8 cellular contexts compared by ENCODE assay signal in genomic region chr9:96383165-96383939, GRCh38. TPM values are rescaled to one million over a fixed set of nuclear protein-coding genes. Genes with fewer than 3 reads are reported as not detected.
DNase-seq lines count a peak whose midpoint lies in the region; ATAC-seq, FAIRE-seq and TF ChIP-seq lines count a peak whose summit lies in the region.

Gene SLC35D2 (minus strand): TSS chr9:96383711. CDS start chr9:96383634, 77 bp downstream.

- peak within 1 kb of the TSS; percentile 90 to 99 for H3K4me3 ChIP-seq in aorta (ENCODE audit: low read length in 2 of 2)
- no peak within 1 kb of the TSS for H3K4me3 ChIP-seq in MM.1S (ENCODE audit: low read length)

- H3K36me3 ChIP-seq in aorta (ENCODE audit: control insufficient read depth in 1 of 2, insufficient read depth in 2 of 2, low read length in 1 of 2) (no peaks in the 10 kb centered on the region), MM.1S (replicated peaks; ENCODE audit: insufficient read depth, low read length) (peaks cover 18% of the 10 kb centered on the region; the same call in 1 of the 2 replicates)

- H3K27me3 ChIP-seq in aorta (ENCODE audit: control insufficient read depth in 1 of 2, insufficient read depth in 2 of 2, low read length in 1 of 2), result no peaks in the 10 kb centered on the region
- H3K27me3 ChIP-seq in MM.1S (replicated peaks; ENCODE audit: insufficient read depth, low read length), result no peaks in the 10 kb centered on the region

- H3K27ac ChIP-seq in aorta (ENCODE audit: low read depth in 1 of 2, low read length in 2 of 2), result peak within 1 kb of the TSS; percentile 47 to 72
- H3K27ac ChIP-seq in MM.1S (ENCODE audit: low read length), result no peak within 1 kb of the TSS

- H3K27ac Mint-ChIP-seq in activated naive CD4-positive, alpha-beta T cell treated with anti-CD3 and anti-CD28 coated beads, Interleukin-2, amount 50 U/mL, for 24 hours, result peak within 1 kb of the TSS; percentile 71
- peak within 1 kb of the TSS; percentile 61 to 80 for H3K27ac Mint-ChIP-seq in natural killer cell

- intact Hi-C loops in natural killer cell (cut with micrococcal nuclease) (loop anchor here (2.0 to 5.0 kb wide), 2 partner anchors 34 to 183 kb away; partner anchors contain the start of gene ZNF367), aorta (cut with DNase I) (no loop called here)

- TF ChIP-seq CTCF in natural killer cell (IDR thresholded peaks at IDR 0.05), result no peak
- no peak for TF ChIP-seq CTCF in MM.1S (IDR thresholded peaks at IDR 0.05; ENCODE audit: low read length)

- peak; percentile 10 for DNase-seq in NCI-H345 (lab: John Stamatoyannopoulos, UW)
- DNase-seq in NCI-H345 treated with DMSO at 0.1 percent for 48 hours (lab: John Stamatoyannopoulos, UW; ENCODE audit: unreplicated experiment), result no peak
- peak; percentile 59 for DNase-seq in LHCN-M2 (ENCODE audit: low read depth)
- DNase-seq in frontal cortex (ENCODE audit: low spot score in 2 of 2), result peak; percentile 71 to 75
- peak; percentile 18 for DNase-seq in natural killer cell
- DNase-seq in aorta, result peak; percentile 77 to 90
- no peak for DNase-seq in MM.1S

- no peaks in the 10 kb centered on the region for H3K9me3 Mint-ChIP-seq in activated naive CD4-positive, alpha-beta T cell treated with anti-CD3 and anti-CD28 coated beads, Interleukin-2, amount 50 U/mL, for 24 hours
- H3K9me3 Mint-ChIP-seq in natural killer cell, result no peaks in the 10 kb centered on the region

- H3K9me3 ChIP-seq in aorta (ENCODE audit: control insufficient read depth, low read length), result no peaks in the 10 kb centered on the region
- H3K9me3 ChIP-seq in MM.1S (replicated peaks; ENCODE audit: insufficient read depth, low read length), result no peaks in the 10 kb centered on the region

- H3K9me2 ChIP-seq in MM.1S (replicated peaks; ENCODE audit: insufficient read depth, low read length), result no peaks in the 10 kb centered on the region

- H3K36me3 Mint-ChIP-seq in activated naive CD4-positive, alpha-beta T cell treated with anti-CD3 and anti-CD28 coated beads, Interleukin-2, amount 50 U/mL, for 24 hours, result no peaks in the 10 kb centered on the region
- no peaks in the 10 kb centered on the region for H3K36me3 Mint-ChIP-seq in natural killer cell

- no peak within 1 kb of the TSS for H3K4me2 ChIP-seq in MM.1S (ENCODE audit: low read depth, low read length)

- no peak within 1 kb of the TSS for H2AFZ ChIP-seq in MM.1S (ENCODE audit: low read length)

- WGBS in aorta, 2 donors, result 0 to 1% methylated on average over 37 to 73 of the region's 73 CpGs

- 0 out of 2 replicates have a peak, but pooled peaks cover 2% of the 10 kb centered on the region for H3F3A ChIP-seq in MM.1S (ENCODE audit: insufficient read depth, low read length)

- H4K20me1 ChIP-seq in MM.1S (ENCODE audit: insufficient read depth, low read length), result no peaks in the 10 kb centered on the region

- no peak for FAIRE-seq in frontal cortex (lab: Jason Lieb, UNC)

- ATAC-seq in natural killer cell, result peak; percentile 68 to 75 (median 72)
- peak; percentile 87 for ATAC-seq in aorta (ENCODE audit: low FRiP score)

- H3K4me3 Mint-ChIP-seq in activated naive CD4-positive, alpha-beta T cell treated with anti-CD3 and anti-CD28 coated beads, Interleukin-2, amount 50 U/mL, for 24 hours, result peak within 1 kb of the TSS; percentile 87
- peak within 1 kb of the TSS; percentile 83 for H3K4me3 Mint-ChIP-seq in natural killer cell

- peaks cover 30% of the 10 kb centered on the region for H3K4me1 Mint-ChIP-seq in activated naive CD4-positive, alpha-beta T cell treated with anti-CD3 and anti-CD28 coated beads, Interleukin-2, amount 50 U/mL, for 24 hours
- H3K4me1 Mint-ChIP-seq in natural killer cell, result peaks cover 27 to 39% of the 10 kb centered on the region in 2 donors

- no peak within 1 kb of the TSS for H3K9ac ChIP-seq in MM.1S (ENCODE audit: low read length)

- no peaks in the 10 kb centered on the region for H3K79me2 ChIP-seq in MM.1S (ENCODE audit: low read length)

- peaks cover 0 to 2% of the 10 kb centered on the region in 2 donors for H3K4me1 ChIP-seq in aorta (ENCODE audit: control insufficient read depth in 1 of 2, insufficient read depth in 2 of 2, low read length in 2 of 2)
- no peaks in the 10 kb centered on the region for H3K4me1 ChIP-seq in MM.1S (ENCODE audit: low read length)

- H3K27me3 Mint-ChIP-seq in activated naive CD4-positive, alpha-beta T cell treated with anti-CD3 and anti-CD28 coated beads, Interleukin-2, amount 50 U/mL, for 24 hours, result no peaks in the 10 kb centered on the region
- H3K27me3 Mint-ChIP-seq in natural killer cell (ENCODE audit: low read depth in 2 of 2), result no peaks in the 10 kb centered on the region

RNA-seq across cellular contexts. Expression of gene SLC35D2, which starts in this region (rescaled TPM):
- total RNA-seq in LHCN-M2 (2014; rRNA removed), result 9.4 and 16.6 TPM in 2 replicates
- polyA plus RNA-seq in LHCN-M2 (2012), result 14.3 TPM
- total RNA-seq in frontal cortex, result 2.9 TPM
- total RNA-seq in natural killer cell, result 10 to 100 TPM; 13.4 to 18.9 (median 17.3) TPM
- 10 to 100 TPM; 18.0 to 22.0 TPM for total RNA-seq in aorta
- 10 to 100 TPM; 20.0 to 21.7 TPM for polyA plus RNA-seq in aorta

Comparison
In these comparisons a context has a peak if more than half of its experiments do, and no peak if none do; other contexts are left out.
1. DNase-seq: peak in NCI-H345 (single experiment), LHCN-M2 (single experiment), frontal cortex (2 of 2), natural killer cell (single experiment) and aorta (2 of 2); none in NCI-H345 treated with DMSO at 0.1 percent for 48 hours (single experiment) and MM.1S (single experiment).